Comparison of ENCODE assay signal across 1 cellular context in genomic region chr6:138454976-138455706, GRCh38.
TF ChIP-seq lines count a peak whose summit lies in the region.

No MANE protein-coding gene starts in this region.

TF ChIP-seq in K562, 482 proteins besides CTCF, POLR2A, EP300 and RAD21 (continued from another document):
- TF ChIP-seq, protein P1, sequence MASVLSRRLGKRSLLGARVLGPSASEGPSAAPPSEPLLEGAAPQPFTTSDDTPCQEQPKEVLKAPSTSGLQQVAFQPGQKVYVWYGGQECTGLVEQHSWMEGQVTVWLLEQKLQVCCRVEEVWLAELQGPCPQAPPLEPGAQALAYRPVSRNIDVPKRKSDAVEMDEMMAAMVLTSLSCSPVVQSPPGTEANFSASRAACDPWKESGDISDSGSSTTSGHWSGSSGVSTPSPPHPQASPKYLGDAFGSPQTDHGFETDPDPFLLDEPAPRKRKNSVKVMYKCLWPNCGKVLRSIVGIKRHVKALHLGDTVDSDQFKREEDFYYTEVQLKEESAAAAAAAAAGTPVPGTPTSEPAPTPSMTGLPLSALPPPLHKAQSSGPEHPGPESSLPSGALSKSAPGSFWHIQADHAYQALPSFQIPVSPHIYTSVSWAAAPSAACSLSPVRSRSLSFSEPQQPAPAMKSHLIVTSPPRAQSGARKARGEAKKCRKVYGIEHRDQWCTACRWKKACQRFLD (CRISPR knock-in tag; IDR thresholded peaks at IDR 0.05) = no peak
- TF ChIP-seq MAFF (IDR thresholded peaks at IDR 0.05; ENCODE audit: low read length) = no peak
- no peak for TF ChIP-seq KLF16 (IDR thresholded peaks at IDR 0.05)
- TF ChIP-seq SIN3A (IDR thresholded peaks at IDR 0.05; ENCODE audit: borderline replicate concordance in 2 of 2, control insufficient read depth in 1 of 2, low read depth in 2 of 2, low read length in 2 of 2) = no peak
- TF ChIP-seq ZNF263 (CRISPR knock-in tag; IDR thresholded peaks at IDR 0.05; ENCODE audit: borderline replicate concordance) = no peak
- peak; percentile 69; the same call in 1 of the 2 replicates for TF ChIP-seq VEZF1 (CRISPR knock-in tag; IDR thresholded peaks at IDR 0.05)
- peak in 1 of 2 experiments; percentile 44; a peak in 1 of 4 replicates for TF ChIP-seq MAZ (CRISPR knock-in tag; conservative IDR thresholded peaks at IDR 0.05 in 1 of 2, IDR thresholded peaks at IDR 0.05 in 1 of 2)
- no peak for TF ChIP-seq RB1 (IDR thresholded peaks at IDR 0.05; ENCODE audit: low read depth)
- no peak for TF ChIP-seq ZNF324 (CRISPR knock-in tag; IDR thresholded peaks at IDR 0.05)
- TF ChIP-seq SREBF2 (CRISPR knock-in tag; IDR thresholded peaks at IDR 0.05) = no peak
- TF ChIP-seq ZNF277 (CRISPR knock-in tag; IDR thresholded peaks at IDR 0.05; ENCODE audit: borderline replicate concordance) = no peak
- no peak for TF ChIP-seq GATAD2A (IDR thresholded peaks at IDR 0.05)
- no peak for TF ChIP-seq ZNF354B (CRISPR knock-in tag; IDR thresholded peaks at IDR 0.05)
- TF ChIP-seq PURB (CRISPR knock-in tag; IDR thresholded peaks at IDR 0.05; ENCODE audit: low read depth) = no peak
- no peak for TF ChIP-seq ZNF184 (CRISPR knock-in tag; IDR thresholded peaks at IDR 0.05)
- TF ChIP-seq PYGO2 (tag; IDR thresholded peaks at IDR 0.05) = no peak
- TF ChIP-seq, protein P2, sequence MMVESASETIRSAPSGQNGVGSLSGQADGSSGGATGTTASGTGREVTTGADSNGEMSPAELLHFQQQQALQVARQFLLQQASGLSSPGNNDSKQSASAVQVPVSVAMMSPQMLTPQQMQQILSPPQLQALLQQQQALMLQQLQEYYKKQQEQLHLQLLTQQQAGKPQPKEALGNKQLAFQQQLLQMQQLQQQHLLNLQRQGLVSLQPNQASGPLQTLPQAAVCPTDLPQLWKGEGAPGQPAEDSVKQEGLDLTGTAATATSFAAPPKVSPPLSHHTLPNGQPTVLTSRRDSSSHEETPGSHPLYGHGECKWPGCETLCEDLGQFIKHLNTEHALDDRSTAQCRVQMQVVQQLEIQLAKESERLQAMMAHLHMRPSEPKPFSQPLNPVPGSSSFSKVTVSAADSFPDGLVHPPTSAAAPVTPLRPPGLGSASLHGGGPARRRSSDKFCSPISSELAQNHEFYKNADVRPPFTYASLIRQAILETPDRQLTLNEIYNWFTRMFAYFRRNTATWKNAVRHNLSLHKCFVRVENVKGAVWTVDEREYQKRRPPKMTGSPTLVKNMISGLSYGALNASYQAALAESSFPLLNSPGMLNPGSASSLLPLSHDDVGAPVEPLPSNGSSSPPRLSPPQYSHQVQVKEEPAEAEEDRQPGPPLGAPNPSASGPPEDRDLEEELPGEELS (CRISPR knock-in tag; IDR thresholded peaks at IDR 0.05; ENCODE audit: borderline replicate concordance) = no peak
- no peak for TF ChIP-seq ZNF239 (CRISPR knock-in tag; IDR thresholded peaks at IDR 0.05)
- no peak for TF ChIP-seq ZC3H11A (IDR thresholded peaks at IDR 0.05; ENCODE audit: low read depth, low read length)
